9 cellular contexts compared by ENCODE assay signal in the genomic region with DNA sequence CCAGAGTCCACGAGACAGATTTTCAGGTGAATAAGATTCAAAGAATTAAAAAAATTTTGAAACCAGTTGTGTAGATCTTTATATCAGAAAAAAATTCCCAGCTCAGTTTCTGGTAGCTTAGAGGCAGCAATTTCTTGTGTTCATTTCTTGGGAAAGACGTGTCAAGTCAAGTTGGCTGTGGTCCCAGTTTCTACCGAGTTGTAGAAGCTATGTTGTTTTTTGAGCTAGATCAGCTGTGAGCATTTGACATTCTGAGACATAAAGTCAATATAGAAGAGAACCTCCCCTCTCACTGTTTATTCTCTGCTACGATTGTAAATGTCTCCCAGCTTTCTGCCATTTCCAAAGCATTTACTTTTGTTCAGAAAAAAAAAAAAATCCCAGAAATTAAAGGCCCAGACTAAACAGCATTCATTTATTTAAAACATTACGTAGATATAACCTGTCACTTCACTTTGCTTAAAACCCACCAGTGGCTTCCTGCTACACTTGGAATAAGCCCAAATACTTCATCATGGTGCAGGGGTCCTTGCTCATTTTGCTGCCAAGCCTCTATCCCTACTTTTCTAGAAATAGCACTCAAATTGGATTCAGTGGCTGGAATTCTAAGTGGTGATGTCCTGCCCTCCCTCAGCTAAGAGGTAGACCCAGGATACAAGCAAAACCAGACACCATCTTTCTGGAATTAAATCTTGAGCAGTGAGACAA. TPM values are rescaled to one million over a fixed set of nuclear protein-coding genes. Genes with fewer than 3 reads are reported as not detected.
DNase-seq lines count a peak whose midpoint lies in the region; ATAC-seq, FAIRE-seq and TF ChIP-seq lines count a peak whose summit lies in the region.
"Had no signal": no experiment of that assay in that cellular context is flagged by ENCODE, and none has a peak within 500 bp of the region (broad histone marks: within the 10 kb centered on the region; RNA-seq: fewer than 3 reads in every experiment).

No MANE protein-coding gene starts in this region.

- H3K36me3 ChIP-seq in prostate gland, result no peaks in the 10 kb centered on the region

- H3K27ac Mint-ChIP-seq in activated CD4-positive, alpha-beta memory T cell treated with anti-CD3 and anti-CD28 coated beads, Interleukin-2, amount 10 ng/mL, durations not matched to agents 7 days and 5 days, result no peak overlapping the region

- no peak overlapping the region for H3K4me3 Mint-ChIP-seq in activated CD4-positive, alpha-beta memory T cell treated with anti-CD3 and anti-CD28 coated beads, Interleukin-2, amount 10 ng/mL, durations not matched to agents 7 days and 5 days

- intact Hi-C loops in prostate gland (cut with DNase I), result loop anchor here (10.0 kb wide), 1 partner anchor 130 kb away; a partner anchor contains a TSS

- POLR2A ChIA-PET in activated CD4-positive, alpha-beta memory T cell treated with anti-CD3 and anti-CD28 coated beads, Interleukin-2, amount 10 ng/mL, durations not matched to agents 7 days and 5 days (lab: Charles Lee), result no interaction called here

- TF ChIP-seq POLR2A in prostate gland (IDR thresholded peaks at IDR 0.05), result no peak

- no peaks in the 10 kb centered on the region for H3K27me3 ChIP-seq in prostate gland (replicated peaks; ENCODE audit: insufficient read depth)

- no peak for TF ChIP-seq CTCF in prostate gland (IDR thresholded peaks at IDR 0.05)

- CTCF ChIA-PET in activated CD4-positive, alpha-beta memory T cell treated with anti-CD3 and anti-CD28 coated beads, Interleukin-2, amount 10 ng/mL, durations not matched to agents 7 days and 5 days (lab: Charles Lee), result interaction anchor here (0.7 kb wide), 1 partner anchor 9 kb away, joined by 3 read pairs; no protein-coding TSS in a partner anchor

- H3K4me1 Mint-ChIP-seq in activated CD4-positive, alpha-beta memory T cell treated with anti-CD3 and anti-CD28 coated beads, Interleukin-2, amount 10 ng/mL, durations not matched to agents 7 days and 5 days, result no peaks in the 10 kb centered on the region

- no peak overlapping the region for H3K27ac ChIP-seq in prostate gland

- 15% methylated on average over 5 of the region's 5 CpGs for WGBS in prostate gland

- no peaks in the 10 kb centered on the region for H3K9me3 Mint-ChIP-seq in activated CD4-positive, alpha-beta memory T cell treated with anti-CD3 and anti-CD28 coated beads, Interleukin-2, amount 10 ng/mL, durations not matched to agents 7 days and 5 days

- H3K36me3 Mint-ChIP-seq in activated CD4-positive, alpha-beta memory T cell treated with anti-CD3 and anti-CD28 coated beads, Interleukin-2, amount 10 ng/mL, durations not matched to agents 7 days and 5 days (ENCODE audit: low read depth), result no peaks in the 10 kb centered on the region

- FAIRE-seq in frontal cortex (lab: Jason Lieb, UNC), result no peak

- no peak overlapping the region for H3K4me3 ChIP-seq in prostate gland

- DNase-seq in DMS79 (lab: John Stamatoyannopoulos, UW) (peak; percentile 56), NCI-H446 treated with DMSO at 0.1 percent for 48 hours (lab: John Stamatoyannopoulos, UW) (peak; percentile 44), fibroblast of gingiva (ENCODE audit: low read depth) (peak; percentile 74), prostate gland (ENCODE audit: low spot score) (peak; percentile 67), frontal cortex (ENCODE audit: low spot score in 2 of 2) (no peak), NAMALWA (ENCODE audit: low spot score) (no peak)
- DNase-seq in activated CD4-positive, alpha-beta memory T cell treated with anti-CD3 and anti-CD28 coated beads, Interleukin-2, amount 10 ng/mL, durations not matched to agents 7 days and 5 days, result no peak

- ATAC-seq in GM19395 (IDR thresholded peaks at IDR 0.05; ENCODE audit: unreplicated experiment), result no peak
- ATAC-seq: HCT116 had no signal

- no peaks in the 10 kb centered on the region for H3K4me1 ChIP-seq in prostate gland (replicated peaks)

- H3K9me3 ChIP-seq in prostate gland, result no peaks in the 10 kb centered on the region

- H3K27me3 Mint-ChIP-seq in activated CD4-positive, alpha-beta memory T cell treated with anti-CD3 and anti-CD28 coated beads, Interleukin-2, amount 10 ng/mL, durations not matched to agents 7 days and 5 days, result peaks cover 6% of the 10 kb centered on the region

RNA-seq across cellular contexts. Expression of a gene that starts 20.6 kb away (rescaled TPM):
- total RNA-seq in prostate gland, result 10 to 100 TPM; 15.4 to 23.6 TPM
- total RNA-seq in frontal cortex, result 4.5 TPM
- total RNA-seq in activated CD4-positive, alpha-beta memory T cell treated with anti-CD3 and anti-CD28 coated beads, Interleukin-2, amount 10 ng/mL, durations not matched to agents 7 days and 5 days, result under 1 TPM; 0.40 to 0.53 TPM

Comparison
In these comparisons a context has a peak if more than half of its experiments do, and no peak if none do; other contexts are left out.
1. DNase-seq: peak in DMS79 (single experiment), NCI-H446 treated with DMSO at 0.1 percent for 48 hours (single experiment), fibroblast of gingiva (single experiment) and prostate gland (single experiment); none in frontal cortex (0 of 2), activated CD4-positive, alpha-beta memory T cell treated with anti-CD3 and anti-CD28 coated beads, Interleukin-2, amount 10 ng/mL, durations not matched to agents 7 days and 5 days (single experiment) and NAMALWA (single experiment).